Comparison of ENCODE assay signal across 1 cellular context in the genomic region with DNA sequence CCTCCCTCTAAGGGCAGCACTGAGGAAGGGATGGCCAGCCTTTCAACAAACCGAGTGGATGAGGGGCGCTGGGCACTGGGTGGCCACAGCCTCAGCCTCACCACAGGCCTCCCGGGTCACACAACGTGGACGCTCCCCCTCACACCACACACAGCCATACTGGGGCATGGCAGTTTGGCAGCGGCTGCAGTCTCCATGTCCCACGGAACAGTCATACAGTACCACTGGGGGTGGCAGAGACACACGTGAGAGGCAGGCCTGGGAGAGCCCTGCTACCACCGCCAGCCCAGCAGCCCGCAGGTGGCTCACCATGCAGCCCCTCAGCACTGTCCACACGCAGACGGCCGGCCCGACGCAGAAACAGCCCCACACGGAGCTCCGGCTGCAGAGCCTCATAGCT.
TF ChIP-seq lines count a peak whose summit lies in the region.

No MANE protein-coding gene starts in this region.

TF ChIP-seq in H1, 55 proteins besides CTCF, POLR2A, EP300 and RAD21:
- TF ChIP-seq TCF12 (IDR thresholded peaks at IDR 0.05; ENCODE audit: low read depth, low read length): no peak
- no peak for TF ChIP-seq CHD1 (IDR thresholded peaks at IDR 0.05; ENCODE audit: low read depth, low read length)
- no peak for TF ChIP-seq ZNF274 (IDR thresholded peaks at IDR 0.05; ENCODE audit: borderline replicate concordance, extremely low read depth, low read length)
- TF ChIP-seq TEAD4 (IDR thresholded peaks at IDR 0.05; ENCODE audit: low read depth, low read length): no peak
- no peak for TF ChIP-seq FOSL1 (IDR thresholded peaks at IDR 0.05; ENCODE audit: insufficient read depth, low read depth, low read length)
- TF ChIP-seq NANOG (IDR thresholded peaks at IDR 0.05; ENCODE audit: insufficient read depth, low read depth, low read length, poor library complexity, severe bottlenecking): no peak
- TF ChIP-seq KDM5A (IDR thresholded peaks at IDR 0.05; ENCODE audit: low read length): no peak
- no peak for TF ChIP-seq HDAC6 (IDR thresholded peaks at IDR 0.05; ENCODE audit: low read depth, low read length)
- TF ChIP-seq SAP30 (IDR thresholded peaks at IDR 0.05; ENCODE audit: insufficient read depth, insufficient replicate concordance, low read length): no peak
- TF ChIP-seq EGR1 (IDR thresholded peaks at IDR 0.05; ENCODE audit: borderline replicate concordance, low read depth, low read length): no peak
- TF ChIP-seq SIRT6 (IDR thresholded peaks at IDR 0.05; ENCODE audit: low read length): no peak
- TF ChIP-seq JUND (IDR thresholded peaks at IDR 0.05; ENCODE audit: low read length): no peak
- no peak for TF ChIP-seq RXRA (IDR thresholded peaks at IDR 0.05; ENCODE audit: insufficient read depth, low read depth, low read length)
- no peak for TF ChIP-seq BACH1 (IDR thresholded peaks at IDR 0.05; ENCODE audit: low read length)
- TF ChIP-seq TBP (IDR thresholded peaks at IDR 0.05; ENCODE audit: low read depth, low read length): no peak
TF ChIP-seq in H1: peak in this region for 0.
